ENCODE assay signal across 16 cellular contexts in the genomic region with DNA sequence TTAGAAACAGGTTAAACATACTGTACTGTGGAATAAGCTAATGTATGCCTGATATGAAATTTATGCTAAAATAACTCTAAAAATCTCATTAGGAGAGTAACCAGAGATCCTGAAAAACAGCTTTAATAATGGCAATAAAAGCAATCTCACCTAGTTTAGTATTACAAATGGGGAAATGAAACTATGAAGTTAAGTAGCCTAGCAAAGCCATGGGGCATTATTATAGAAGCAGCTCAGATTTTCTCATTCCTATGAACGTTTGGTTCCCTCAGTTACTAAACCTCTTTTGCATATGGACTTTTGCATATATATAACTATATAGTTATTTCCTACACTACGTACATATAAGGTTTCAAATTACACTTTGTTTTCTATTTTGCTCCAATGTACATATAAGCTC.
"Had no signal": no experiment of that assay in that cellular context is flagged by ENCODE, and none has a peak within 500 bp of the region (broad histone marks: within the 10 kb centered on the region; RNA-seq: fewer than 3 reads in every experiment).

No MANE protein-coding gene starts in this region.

- H3K36me3 ChIP-seq: sigmoid colon, vagina, WERI-Rb-1 had no signal

- H3K4me1 ChIP-seq: body of pancreas, sigmoid colon had no signal

- ATAC-seq: body of pancreas; natural killer cell; stimulated activated memory B cell treated with anti-CD40 and anti-IgM and Interleukin-4, amounts not matched to agents 10 μg/mL and 1 μg/mL and 100 μg/mL, for 72 hours had no signal

- H3K9me3 ChIP-seq: body of pancreas, sigmoid colon, vagina had no signal

- H3K27ac ChIP-seq: body of pancreas, sigmoid colon, vagina, WERI-Rb-1 had no signal

- H3K4me3 ChIP-seq: body of pancreas, sigmoid colon, smooth muscle cell, vagina had no signal

- H3K4me2 ChIP-seq: smooth muscle cell had no signal

- H3K27me3 ChIP-seq: body of pancreas, sigmoid colon, vagina had no signal

- DNase-seq: activated CD4-positive, alpha-beta T cell treated with anti-CD3 and anti-CD28 coated beads, Interleukin-2, amount 50 U/mL, for 1 hour; activated CD4-positive, CD25-positive, alpha-beta regulatory T cell treated with anti-CD3 and anti-CD28 coated beads, Interleukin-2, amount 50 U/mL, for 72 hours; activated gamma-delta T cell treated with Interleukin-2 at 50 U/mL for 16 hours; activated T-cell treated with anti-CD3 and anti-CD28 coated beads, Interleukin-2, amount 50 U/mL, for 1 hour; anterior cingulate cortex; body of pancreas; effector CD4-positive, alpha-beta T cell; kidney; natural killer cell; retina; sigmoid colon; stimulated activated CD4-positive, alpha-beta T cell treated with anti-CD3 and anti-CD28 coated beads, Interleukin-15, amount 100 ng/mL, for 24 hours; WERI-Rb-1 had no signal
